8 cellular contexts compared by ENCODE assay signal in the genomic region with DNA sequence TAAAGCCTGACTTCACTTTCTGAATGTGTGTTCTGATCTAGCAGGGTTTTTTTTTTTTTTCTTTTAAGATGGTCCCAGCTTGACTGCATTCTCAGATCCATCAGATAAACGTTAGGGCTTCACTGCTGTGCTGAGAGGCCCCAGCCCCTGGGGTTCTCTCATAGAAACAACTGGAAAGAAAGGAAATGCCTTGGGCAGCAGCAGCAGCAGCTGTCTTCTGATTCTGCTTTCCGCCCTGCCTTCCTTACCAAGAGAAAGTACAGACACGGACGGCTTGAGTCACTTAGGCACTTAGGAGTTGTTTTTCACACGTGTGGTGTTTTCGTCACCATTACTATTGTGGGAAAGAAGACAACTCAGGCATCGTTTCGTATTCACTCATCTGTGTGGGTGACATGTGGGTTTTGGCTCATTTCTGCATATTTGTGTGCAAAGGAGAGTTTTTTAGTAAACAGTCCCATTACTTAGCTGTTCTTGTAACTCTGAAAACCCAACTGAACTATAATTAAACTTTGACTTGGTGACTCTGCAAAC.
DNase-seq lines count a peak whose midpoint lies in the region; ATAC-seq, FAIRE-seq and TF ChIP-seq lines count a peak whose summit lies in the region.

No MANE protein-coding gene starts in this region.

- no peaks in the 10 kb centered on the region for H3K27me3 ChIP-seq in BLaER1
- no peaks in the 10 kb centered on the region for H3K27me3 ChIP-seq in pancreas
- H3K27me3 ChIP-seq in testis: no peaks in the 10 kb centered on the region

- no peaks in the 10 kb centered on the region for H4K20me1 ChIP-seq in BLaER1

- 9 to 11% methylated on average over 8 of the region's 8 CpGs for WGBS in pancreas, 2 donors
- 38 to 49% methylated on average over 8 of the region's 8 CpGs for WGBS in testis, 2 donors

- peak; percentile 42 for DNase-seq in HT1080 (ENCODE audit: low read depth)
- peak; percentile 59 for DNase-seq in activated T-cell treated with anti-CD3 and anti-CD28 coated beads, Interleukin-2, amount 50 U/mL, for 1 hour
- DNase-seq in fibroblast of peridontal ligament (ENCODE audit: extremely low read depth): peak; percentile 95
- DNase-seq in pancreas: peak in 3 of 6 donors; percentile 24 to 53 (median 31)
- DNase-seq in testis: peak; percentile 60
- no peak for DNase-seq in HuH-7 (ENCODE audit: low spot score)

- ATAC-seq in GM21381 (IDR thresholded peaks at IDR 0.05; ENCODE audit: unreplicated experiment): peak; percentile 67
- peak; percentile 42 to 71 (median 47) for ATAC-seq in pancreas

- no peak overlapping the region for H3K4me3 ChIP-seq in BLaER1
- no peak overlapping the region for H3K4me3 ChIP-seq in pancreas
- no peak overlapping the region for H3K4me3 ChIP-seq in testis

- intact Hi-C loops in pancreas (cut with DNase I): no loop called here
- intact Hi-C loops in testis (cut with DNase I; ENCODE audit: low total_unique reads): no loop called here

- TF ChIP-seq CTCF in pancreas (IDR thresholded peaks at IDR 0.05) (no peak), testis (IDR thresholded peaks at IDR 0.05) (no peak)

- TF ChIP-seq POLR2A in testis (IDR thresholded peaks at IDR 0.05): no peak

- no peak overlapping the region for H3K9ac ChIP-seq in BLaER1

- peak overlapping the region; percentile 59 for H3K4me2 ChIP-seq in BLaER1

- peak overlapping the region; percentile 31; the same call in 1 of the 2 replicates for H3K27ac ChIP-seq in BLaER1
- H3K27ac ChIP-seq in pancreas: peak overlapping the region; percentile 46 to 86 (median 70)
- H3K27ac ChIP-seq in testis: peak overlapping the region; percentile 2 to 77

- peaks cover 75% of the 10 kb centered on the region for H3K36me3 ChIP-seq in BLaER1
- H3K36me3 ChIP-seq in pancreas: no peaks in the 10 kb centered on the region
- H3K36me3 ChIP-seq in testis (ENCODE audit: low read depth, missing control alignments): no peaks in the 10 kb centered on the region

- H3K4me1 ChIP-seq in BLaER1: peaks cover 49% of the 10 kb centered on the region
- peaks cover 33 to 44% (median 40%) of the 10 kb centered on the region in 3 donors for H3K4me1 ChIP-seq in pancreas
- peaks cover 7% of the 10 kb centered on the region for H3K4me1 ChIP-seq in testis

- no peaks in the 10 kb centered on the region for H3K9me3 ChIP-seq in BLaER1
- H3K9me3 ChIP-seq in pancreas: no peaks in the 10 kb centered on the region
- no peaks in the 10 kb centered on the region for H3K9me3 ChIP-seq in testis

- FAIRE-seq in pancreas (lab: Jason Lieb, UNC): no peak
